In genomic region chr10:123166618-123167017, GRCh38 we compare ENCODE assay signal across 2 cellular contexts.
A peak's percentile ranks its signal among the peaks of the same experiment; 100 is the strongest.
TF ChIP-seq lines count a peak whose summit lies in the region.

No MANE protein-coding gene starts in this region.

TF ChIP-seq in GM12891, 5 proteins besides CTCF, POLR2A, EP300 and RAD21:
- no peak for TF ChIP-seq PAX5 (IDR thresholded peaks at IDR 0.05; ENCODE audit: insufficient read depth, low read length, severe bottlenecking)
- TF ChIP-seq POLR2AphosphoS5 (IDR thresholded peaks at IDR 0.05; ENCODE audit: low read depth, low read length), result peak; percentile 58; the same call in 1 of the 2 replicates
TF ChIP-seq in GM12891: peak in this region for 1.

TF ChIP-seq in GM12878, 131 proteins besides CTCF, POLR2A, EP300 and RAD21:
- TF ChIP-seq BACH1 (IDR thresholded peaks at IDR 0.05; ENCODE audit: borderline replicate concordance), result no peak
- TF ChIP-seq MTA3 (IDR thresholded peaks at IDR 0.05; ENCODE audit: borderline replicate concordance, low read length), result peak; percentile 21; the same call in 1 of the 2 replicates
